Comparison of ENCODE assay signal across 21 cellular contexts in the genomic region with DNA sequence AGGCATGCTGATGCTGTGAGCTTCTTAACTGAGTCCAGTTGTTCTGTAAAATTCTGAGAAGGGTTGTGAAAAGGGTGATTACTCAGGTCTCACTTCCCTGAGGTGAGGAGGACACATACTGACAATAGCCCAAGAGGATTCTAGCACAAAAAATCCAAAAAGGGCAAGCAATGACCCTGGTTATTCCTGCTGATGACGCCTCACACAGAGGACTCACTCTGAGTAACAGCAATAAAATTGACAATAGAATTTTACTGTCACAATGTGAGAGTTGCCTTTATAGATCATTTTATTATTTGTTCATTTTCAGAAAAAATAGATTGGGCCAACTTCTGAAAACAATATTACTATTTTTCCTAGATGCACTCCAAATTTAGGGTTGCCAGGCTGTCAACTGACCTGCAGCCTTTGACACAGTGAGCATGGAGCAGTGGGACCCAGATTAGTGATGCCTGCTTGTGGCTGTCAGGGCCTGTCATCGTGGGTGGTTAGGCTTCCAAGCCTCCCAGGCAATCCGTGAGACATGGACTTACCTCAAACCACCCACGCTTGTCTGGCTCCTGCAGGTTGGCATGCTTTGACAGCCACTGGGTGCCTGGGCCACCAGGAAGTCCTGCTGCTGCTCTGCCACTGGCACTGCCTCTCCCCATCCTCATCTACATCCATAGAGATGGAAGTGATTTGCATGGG.
DNase-seq lines count a peak whose midpoint lies in the region; ATAC-seq and TF ChIP-seq lines count a peak whose summit lies in the region.
"Had no signal": no experiment of that assay in that cellular context is flagged by ENCODE, and none has a peak within 500 bp of the region (broad histone marks: within the 10 kb centered on the region; RNA-seq: fewer than 3 reads in every experiment).

No MANE protein-coding gene starts in this region.

- H3K4me1 ChIP-seq in HEK293 (ENCODE audit: control insufficient read depth, insufficient read depth, low read length) (no peaks in the 10 kb centered on the region), RWPE2 (ENCODE audit: insufficient read depth, poor library complexity, severe bottlenecking) (peaks cover 66% of the 10 kb centered on the region)
- H3K4me1 ChIP-seq: BLaER1 had no signal

- intact Hi-C loops in left colon (cut with DNase I, micrococcal nuclease) = no loop called here

- TF ChIP-seq CTCF in HEK293 (tag by site-specific recombination; IDR thresholded peaks at IDR 0.05) (no peak), RWPE2 (IDR thresholded peaks at IDR 0.05; ENCODE audit: poor library complexity, severe bottlenecking) (no peak)

- no peak overlapping the region for H3K4me3 ChIP-seq in HEK293 (ENCODE audit: low read depth, low read length)
- no peak overlapping the region for H3K4me3 ChIP-seq in RWPE2 (ENCODE audit: severe bottlenecking)
- H3K4me3 ChIP-seq: BLaER1 had no signal

- POLR2A ChIA-PET in HEK293 (lab: Yijun Ruan, JAX) = no interaction called here

- CTCF ChIA-PET in HEK293 (lab: Yijun Ruan, JAX) = no interaction called here

- no peak for DNase-seq in RWPE2 (ENCODE audit: low spot score)
- DNase-seq in epithelial cell of prostate (ENCODE audit: low read depth, low spot score) = peak; percentile 69
- peak; percentile 32 for DNase-seq in myocyte (ENCODE audit: low read depth)
- no peak for DNase-seq in activated CD8-positive, alpha-beta memory T cell treated with anti-CD3 and anti-CD28 coated beads for 24 hours
- no peak for DNase-seq in left colon
- DNase-seq in left lobe of liver (ENCODE audit: low spot score) = no peak
- DNase-seq: CD4-positive, alpha-beta memory T cell; DMS53; H7; Kasumi-1; NCI-H1092 treated with DMSO at 0.1 percent for 48 hours; NCI-H146; NCI-H2029 treated with DMSO at 0.1 percent for 48 hours; NCI-H2171; NCI-H526; SHP77 had no signal

- H3K9me3 ChIP-seq in HEK293 (ENCODE audit: control insufficient read depth, insufficient read depth, low read depth, low read length) (no peaks in the 10 kb centered on the region), RWPE2 (ENCODE audit: severe bottlenecking) (peaks cover 3% of the 10 kb centered on the region)
- H3K9me3 ChIP-seq: BLaER1 had no signal

- H3K27me3 ChIP-seq in RWPE2 (ENCODE audit: insufficient read depth, poor library complexity, severe bottlenecking) = no peaks in the 10 kb centered on the region
- H3K27me3 ChIP-seq: BLaER1 had no signal

- ATAC-seq in RWPE2 (ENCODE audit: low read depth) (no peak), left colon (no peak), HG03045 (IDR thresholded peaks at IDR 0.05; ENCODE audit: unreplicated experiment) (no peak), left lobe of liver (no peak)
- ATAC-seq: Panc1, SK-N-SH treated with all-trans-retinoic acid at 6 μM for 48 hours had no signal

- no peaks in the 10 kb centered on the region for H3K36me3 ChIP-seq in HEK293 (ENCODE audit: control insufficient read depth in 2 of 2, insufficient read depth in 1 of 2, low read length in 2 of 2)
- H3K36me3 ChIP-seq in RWPE2 (ENCODE audit: low read depth) = no peaks in the 10 kb centered on the region
- H3K36me3 ChIP-seq: BLaER1 had no signal

- no peak overlapping the region for H3K27ac ChIP-seq in HEK293 (ENCODE audit: extremely low read depth, low read depth, low read length)
- peak overlapping the region; percentile 100 for H3K27ac ChIP-seq in RWPE2 (ENCODE audit: poor library complexity, severe bottlenecking)
- peak overlapping the region; percentile 71 for H3K27ac ChIP-seq in epithelial cell of prostate
- H3K27ac ChIP-seq: BLaER1 had no signal

TF ChIP-seq in HEK293, 187 proteins besides CTCF, POLR2A, EP300 and RAD21:
- 0 out of 2 replicates have a peak, but pooled peaks have one; percentile 27 for TF ChIP-seq ZFHX2 (tag by site-specific recombination; conservative IDR thresholded peaks at IDR 0.05)
- TF ChIP-seq, protein P1, sequence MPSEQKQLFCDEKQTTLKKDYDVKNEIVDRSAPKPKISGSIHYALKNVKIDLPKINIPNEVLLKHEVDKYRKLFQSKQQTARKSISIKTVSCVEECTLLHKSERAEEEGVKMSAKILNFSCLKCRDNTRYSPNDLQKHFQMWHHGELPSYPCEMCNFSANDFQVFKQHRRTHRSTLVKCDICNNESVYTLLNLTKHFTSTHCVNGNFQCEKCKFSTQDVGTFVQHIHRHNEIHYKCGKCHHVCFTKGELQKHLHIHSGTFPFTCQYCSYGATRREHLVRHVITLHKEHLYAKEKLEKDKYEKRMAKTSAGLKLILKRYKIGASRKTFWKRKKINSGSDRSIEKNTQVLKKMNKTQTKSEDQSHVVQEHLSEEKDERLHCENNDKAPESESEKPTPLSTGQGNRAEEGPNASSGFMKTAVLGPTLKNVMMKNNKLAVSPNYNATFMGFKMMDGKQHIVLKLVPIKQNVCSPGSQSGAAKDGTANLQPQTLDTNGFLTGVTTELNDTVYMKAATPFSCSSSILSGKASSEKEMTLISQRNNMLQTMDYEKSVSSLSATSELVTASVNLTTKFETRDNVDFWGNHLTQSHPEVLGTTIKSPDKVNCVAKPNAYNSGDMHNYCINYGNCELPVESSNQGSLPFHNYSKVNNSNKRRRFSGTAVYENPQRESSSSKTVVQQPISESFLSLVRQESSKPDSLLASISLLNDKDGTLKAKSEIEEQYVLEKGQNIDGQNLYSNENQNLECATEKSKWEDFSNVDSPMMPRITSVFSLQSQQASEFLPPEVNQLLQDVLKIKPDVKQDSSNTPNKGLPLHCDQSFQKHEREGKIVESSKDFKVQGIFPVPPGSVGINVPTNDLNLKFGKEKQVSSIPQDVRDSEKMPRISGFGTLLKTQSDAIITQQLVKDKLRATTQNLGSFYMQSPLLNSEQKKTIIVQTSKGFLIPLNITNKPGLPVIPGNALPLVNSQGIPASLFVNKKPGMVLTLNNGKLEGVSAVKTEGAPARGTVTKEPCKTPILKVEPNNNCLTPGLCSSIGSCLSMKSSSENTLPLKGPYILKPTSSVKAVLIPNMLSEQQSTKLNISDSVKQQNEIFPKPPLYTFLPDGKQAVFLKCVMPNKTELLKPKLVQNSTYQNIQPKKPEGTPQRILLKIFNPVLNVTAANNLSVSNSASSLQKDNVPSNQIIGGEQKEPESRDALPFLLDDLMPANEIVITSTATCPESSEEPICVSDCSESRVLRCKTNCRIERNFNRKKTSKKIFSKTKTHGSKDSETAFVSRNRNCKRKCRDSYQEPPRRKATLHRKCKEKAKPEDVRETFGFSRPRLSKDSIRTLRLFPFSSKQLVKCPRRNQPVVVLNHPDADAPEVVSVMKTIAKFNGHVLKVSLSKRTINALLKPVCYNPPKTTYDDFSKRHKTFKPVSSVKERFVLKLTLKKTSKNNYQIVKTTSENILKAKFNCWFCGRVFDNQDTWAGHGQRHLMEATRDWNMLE (tag by site-specific recombination; conservative IDR thresholded peaks at IDR 0.05; ENCODE audit: low read depth) = no peak

Comparison
In these comparisons a context has a peak if more than half of its experiments do, and no peak if none do; other contexts are left out.
1. DNase-seq: peak in epithelial cell of prostate (single experiment) and myocyte (single experiment); none in RWPE2 (single experiment), activated CD8-positive, alpha-beta memory T cell treated with anti-CD3 and anti-CD28 coated beads for 24 hours (single experiment), left colon (0 of 2) and left lobe of liver (single experiment).